ENCODE assay signal across 8 cellular contexts in the genomic region with DNA sequence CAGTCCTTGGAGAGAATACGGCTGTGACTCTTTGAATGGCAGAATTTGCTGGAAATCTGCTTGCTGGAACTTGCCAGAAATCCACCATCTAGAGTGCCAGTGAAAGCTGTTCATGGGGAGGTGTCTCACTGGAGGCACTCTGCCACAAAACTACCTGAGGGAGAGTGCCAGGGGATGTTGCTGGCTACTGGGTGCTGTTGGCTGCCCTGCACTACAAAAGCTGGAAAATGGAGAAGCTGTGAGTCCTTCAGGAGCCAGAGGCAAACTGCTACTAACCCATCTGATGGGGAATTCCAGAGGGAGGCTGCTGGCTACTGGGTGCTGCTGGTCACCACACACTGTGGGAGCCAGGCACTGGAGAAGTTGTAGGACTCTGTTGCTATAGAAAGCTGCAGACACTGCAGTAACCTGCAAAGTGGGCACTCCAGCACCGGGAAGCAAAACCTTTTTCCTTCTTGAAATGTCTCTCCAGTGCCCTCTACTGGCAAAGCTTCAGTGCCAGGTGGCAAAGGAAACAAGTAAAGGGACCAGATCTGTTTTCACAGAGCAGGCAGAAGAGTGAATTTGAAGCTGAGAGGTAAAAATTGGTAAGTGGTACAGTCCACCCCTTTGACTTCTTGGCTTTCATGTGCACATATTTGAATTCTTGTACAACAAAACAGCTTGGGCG.
DNase-seq lines count a peak whose midpoint lies in the region; ATAC-seq and TF ChIP-seq lines count a peak whose summit lies in the region.

No MANE protein-coding gene starts in this region.

- H3K9me3 ChIP-seq in tibial artery, result no peaks in the 10 kb centered on the region

- peaks cover 9% of the 10 kb centered on the region for H3K27me3 Mint-ChIP-seq in nephron (ENCODE audit: low read depth)

- H3K4me1 ChIP-seq in tibial artery, result no peaks in the 10 kb centered on the region

- peaks cover 13% of the 10 kb centered on the region for H3K9me3 Mint-ChIP-seq in nephron

- H3K27ac Mint-ChIP-seq in nephron, result no peak overlapping the region

- no peaks in the 10 kb centered on the region for H3K36me3 ChIP-seq in tibial artery

- H3K4me3 ChIP-seq in HFF-Myc (replicated peaks; ENCODE audit: low read depth, low read length), result no peak overlapping the region
- H3K4me3 ChIP-seq in tibial artery, result no peak overlapping the region

- H3K27me3 ChIP-seq in tibial artery, result no peaks in the 10 kb centered on the region

- no peaks in the 10 kb centered on the region for H3K4me1 Mint-ChIP-seq in nephron

- ATAC-seq in HG02642 (IDR thresholded peaks at IDR 0.05; ENCODE audit: poor library complexity, unreplicated experiment), result no peak

- TF ChIP-seq CTCF in C4-2B (conservative IDR thresholded peaks at IDR 0.05) (peak; percentile 74), HFF-Myc (IDR thresholded peaks at IDR 0.05; ENCODE audit: low read depth, low read length, missing control alignments) (peak; percentile 67), nephron (IDR thresholded peaks at IDR 0.05; ENCODE audit: unreplicated experiment in 3 of 3) (peak; percentile 34 to 53 (median 39)), tibial artery (IDR thresholded peaks at IDR 0.05) (peak; percentile 42 to 53)

- H3K27ac ChIP-seq in C4-2B, result no peak overlapping the region
- peak overlapping the region; percentile 9 for H3K27ac ChIP-seq in epithelial cell of prostate
- H3K27ac ChIP-seq in tibial artery, result no peak overlapping the region

- intact Hi-C loops in tibial artery (cut with DNase I; ENCODE audit: low total_unique reads), result no loop called here

- no peak overlapping the region for H3K4me3 Mint-ChIP-seq in nephron

- DNase-seq in HFF-Myc (ENCODE audit: extremely low read depth, low read depth), result peak; percentile 19
- DNase-seq in NCI-H82 (lab: John Stamatoyannopoulos, UW), result peak; percentile 78
- DNase-seq in activated CD8-positive, alpha-beta memory T cell treated with anti-CD3 and anti-CD28 coated beads for 24 hours, result peak; percentile 75
- DNase-seq in epithelial cell of prostate (ENCODE audit: low read depth, low spot score), result no peak
- peak in 1 of 2 donors; percentile 51 for DNase-seq in tibial artery

- H3K36me3 Mint-ChIP-seq in nephron (ENCODE audit: low read depth), result peaks cover 4% of the 10 kb centered on the region
